Comparison of ENCODE assay signal across 25 cellular contexts in the genomic region with DNA sequence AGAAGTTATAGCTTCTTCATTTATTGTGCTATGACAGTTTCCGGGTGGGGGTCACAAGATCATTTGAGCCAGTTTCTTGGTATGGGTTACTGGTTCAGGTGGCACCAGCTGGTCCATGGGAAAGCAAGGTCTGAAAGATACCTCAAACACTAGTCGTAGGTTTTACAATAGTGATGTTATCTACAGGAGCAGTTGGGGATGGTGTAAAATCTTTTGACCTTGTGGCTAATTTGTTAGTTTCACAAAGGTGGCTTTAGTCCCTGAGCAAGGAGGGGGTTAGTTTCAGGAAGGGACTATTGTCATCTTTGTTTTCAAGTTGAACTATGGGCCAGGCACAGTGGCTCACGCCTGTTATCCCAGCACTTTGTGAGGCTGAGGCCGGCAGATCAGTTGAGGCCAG. TPM values are rescaled to one million over a fixed set of nuclear protein-coding genes. Genes with fewer than 3 reads are reported as not detected.
"Had no signal": no experiment of that assay in that cellular context is flagged by ENCODE, and none has a peak within 500 bp of the region (broad histone marks: within the 10 kb centered on the region; RNA-seq: fewer than 3 reads in every experiment).

No MANE protein-coding gene starts in this region.

- H3K36me3 ChIP-seq: adrenal gland, esophagus squamous epithelium, gastroesophageal sphincter, heart right ventricle had no signal

- H3K4me3 ChIP-seq: adrenal gland, body of pancreas, esophagus squamous epithelium, gastroesophageal sphincter, heart right ventricle had no signal

- H3K27me3 ChIP-seq: adrenal gland, body of pancreas had no signal

- H3K27ac ChIP-seq: adrenal gland, body of pancreas, epithelial cell of prostate, esophagus squamous epithelium, gastroesophageal sphincter, heart right ventricle had no signal

- DNase-seq: activated CD4-positive, alpha-beta memory T cell treated with anti-CD3 and anti-CD28 coated beads, Interleukin-2, amount 10 ng/mL, durations not matched to agents 7 days and 5 days; activated CD4-positive, alpha-beta T cell treated with anti-CD3 and anti-CD28 coated beads for 1 hour; activated CD4-positive, alpha-beta T cell treated with anti-CD3 and anti-CD28 coated beads for 4 hours; activated CD4-positive, alpha-beta T cell treated with anti-CD3 and anti-CD28 coated beads, Interleukin-2, amount 10 ng/mL, durations not matched to agents 7 days and 5 days; activated CD4-positive, alpha-beta T cell treated with anti-CD3 and anti-CD28 coated beads, Interleukin-2, amount 50 U/mL, for 4 hours; activated naive CD4-positive, alpha-beta T cell treated with anti-CD3 and anti-CD28 coated beads for 36 hours; activated naive CD8-positive, alpha-beta T cell treated with anti-CD3 and anti-CD28 coated beads for 36 hours; activated naive CD8-positive, alpha-beta T cell treated with anti-CD3 and anti-CD28 coated beads, Interleukin-2, amount 50 U/mL, for 24 hours; activated T-cell treated with anti-CD3 and anti-CD28 coated beads, Interleukin-2, amount 50 U/mL, for 1 hour; activated T-cell treated with anti-CD3 and anti-CD28 coated beads, Interleukin-2, amount 50 U/mL, for 48 hours; adrenal gland; amygdala; body of pancreas; caudate nucleus; cortex of kidney; dermis blood vessel endothelial cell; effector CD4-positive, alpha-beta T cell; effector memory CD8-positive, alpha-beta T cell; esophagus squamous epithelium; foreskin melanocyte; heart right ventricle; T-helper 2 cell had no signal

- H3K9me3 ChIP-seq: adrenal gland, body of pancreas, esophagus squamous epithelium, gastroesophageal sphincter had no signal

- H3K4me1 ChIP-seq: adrenal gland, body of pancreas, esophagus squamous epithelium, gastroesophageal sphincter, heart right ventricle had no signal

RNA-seq across cellular contexts. Expression of gene CHST8, which starts 24.6 kb away (rescaled TPM):
- polyA plus RNA-seq: fibroblast of lung had no signal
